1 cellular context compared by ENCODE assay signal in genomic region chr11:64000026-64000739, GRCh38.
A peak's percentile ranks its signal among the peaks of the same experiment; 100 is the strongest.
TF ChIP-seq lines count a peak whose summit lies in the region.

No MANE protein-coding gene starts in this region.

TF ChIP-seq in IMR-90, 13 proteins besides CTCF, POLR2A, EP300 and RAD21 (continued from another document):
- TF ChIP-seq ELK1 (IDR thresholded peaks at IDR 0.05; ENCODE audit: borderline replicate concordance, low read depth, low read length) (no peak), NFE2L2 (IDR thresholded peaks at IDR 0.05; ENCODE audit: low read depth, low read length) (no peak), SMC3 (IDR thresholded peaks at IDR 0.05; ENCODE audit: low read depth, low read length) (peak; percentile 73), FOS (IDR thresholded peaks at IDR 0.05; ENCODE audit: low read depth, low read length) (no peak)
